In genomic region chr13:49400755-49401659, GRCh38 we compare ENCODE assay signal across 8 cellular contexts. TPM values are rescaled to one million over a fixed set of nuclear protein-coding genes. Genes with fewer than 3 reads are reported as not detected.
DNase-seq lines count a peak whose midpoint lies in the region; ATAC-seq and TF ChIP-seq lines count a peak whose summit lies in the region.

No MANE protein-coding gene starts in this region.

- no peak overlapping the region for H3K4me3 ChIP-seq in CD8-positive, alpha-beta T cell (ENCODE audit: low read depth, low read length)

- peaks cover 4% of the 10 kb centered on the region for H3K9me3 ChIP-seq in CD8-positive, alpha-beta T cell (ENCODE audit: low read length)

- H3K27me3 ChIP-seq in CD8-positive, alpha-beta T cell (ENCODE audit: insufficient read depth, low read length): no peaks in the 10 kb centered on the region

- POLR2A ChIA-PET in CD8-positive, alpha-beta T cell (lab: Charles Lee): no interaction called here

- H3K36me3 Mint-ChIP-seq in Calu3 (ENCODE audit: insufficient read depth, unreplicated experiment): no peaks in the 10 kb centered on the region
- H3K36me3 Mint-ChIP-seq in immature natural killer cell: peaks cover 20 to 24% (median 23%) of the 10 kb centered on the region in 3 donors
- no peaks in the 10 kb centered on the region for H3K36me3 Mint-ChIP-seq in stimulated activated effector memory CD8-positive, alpha-beta T cell treated with anti-CD3 and anti-CD28 coated beads, Interleukin-12 subunit alpha, Interleukin-12 subunit beta, amount 100 ng/mL, for 72 hours
- H3K36me3 Mint-ChIP-seq in CD8-positive, alpha-beta T cell: peaks cover 18% of the 10 kb centered on the region

- H3K27ac Mint-ChIP-seq in Calu3 (ENCODE audit: unreplicated experiment): peak overlapping the region; percentile 35
- peak overlapping the region in 3 of 6 donors; percentile 3 to 61 (median 47) for H3K27ac Mint-ChIP-seq in immature natural killer cell
- H3K27ac Mint-ChIP-seq in stimulated activated effector memory CD8-positive, alpha-beta T cell treated with anti-CD3 and anti-CD28 coated beads, Interleukin-12 subunit alpha, Interleukin-12 subunit beta, amount 100 ng/mL, for 72 hours: peak overlapping the region; percentile 12
- no peak overlapping the region for H3K27ac Mint-ChIP-seq in CD8-positive, alpha-beta T cell

- ATAC-seq in HG02885 (IDR thresholded peaks at IDR 0.05; ENCODE audit: poor library complexity, unreplicated experiment): peak; percentile 66
- ATAC-seq in stimulated activated effector memory CD8-positive, alpha-beta T cell treated with anti-CD3 and anti-CD28 coated beads, Interleukin-12 subunit alpha, Interleukin-12 subunit beta, amount 100 ng/mL, for 72 hours: no peak
- ATAC-seq in GM19455 (IDR thresholded peaks at IDR 0.05; ENCODE audit: unreplicated experiment): no peak
- ATAC-seq in CD8-positive, alpha-beta T cell: no peak

- no peaks in the 10 kb centered on the region for H3K4me1 ChIP-seq in CD8-positive, alpha-beta T cell (ENCODE audit: insufficient read depth, low read length)

- no peaks in the 10 kb centered on the region for H3K27me3 Mint-ChIP-seq in Calu3 (ENCODE audit: unreplicated experiment)
- peaks cover 0 to 3% (median 3%) of the 10 kb centered on the region in 3 donors for H3K27me3 Mint-ChIP-seq in immature natural killer cell (ENCODE audit: low read depth in 3 of 3)
- no peaks in the 10 kb centered on the region for H3K27me3 Mint-ChIP-seq in CD8-positive, alpha-beta T cell (ENCODE audit: low read depth)

- TF ChIP-seq CTCF in Calu3 (IDR thresholded peaks at IDR 0.05; ENCODE audit: unreplicated experiment): no peak
- TF ChIP-seq CTCF in CD8-positive, alpha-beta T cell (IDR thresholded peaks at IDR 0.05): no peak

- no peak overlapping the region for H3K27ac ChIP-seq in CD8-positive, alpha-beta T cell (ENCODE audit: low read depth, low read length)

- peak overlapping the region; percentile 38 for H3K4me3 Mint-ChIP-seq in Calu3 (ENCODE audit: low read depth, unreplicated experiment)
- peak overlapping the region in 2 of 5 donors; percentile 38 to 48 for H3K4me3 Mint-ChIP-seq in immature natural killer cell
- H3K4me3 Mint-ChIP-seq in stimulated activated effector memory CD8-positive, alpha-beta T cell treated with anti-CD3 and anti-CD28 coated beads, Interleukin-12 subunit alpha, Interleukin-12 subunit beta, amount 100 ng/mL, for 72 hours: no peak overlapping the region
- H3K4me3 Mint-ChIP-seq in CD8-positive, alpha-beta T cell: no peak overlapping the region

- H3K4me1 Mint-ChIP-seq in Calu3 (ENCODE audit: low read depth, unreplicated experiment) (peaks cover 9% of the 10 kb centered on the region), immature natural killer cell (peaks cover 0 to 9% of the 10 kb centered on the region in 2 donors)
- H3K4me1 Mint-ChIP-seq in stimulated activated effector memory CD8-positive, alpha-beta T cell treated with anti-CD3 and anti-CD28 coated beads, Interleukin-12 subunit alpha, Interleukin-12 subunit beta, amount 100 ng/mL, for 72 hours: no peaks in the 10 kb centered on the region
- peaks cover 2% of the 10 kb centered on the region for H3K4me1 Mint-ChIP-seq in CD8-positive, alpha-beta T cell (ENCODE audit: low read depth)

- no TSS peak for BruUV-seq in Calu3 (replicated peaks; lab: Mats Ljungman, UMichigan)

- H3K9me3 Mint-ChIP-seq in Calu3 (ENCODE audit: low read depth, unreplicated experiment): no peaks in the 10 kb centered on the region
- H3K9me3 Mint-ChIP-seq in immature natural killer cell: peaks cover 6 to 26% (median 17%) of the 10 kb centered on the region in 6 donors
- peaks cover 12% of the 10 kb centered on the region for H3K9me3 Mint-ChIP-seq in stimulated activated effector memory CD8-positive, alpha-beta T cell treated with anti-CD3 and anti-CD28 coated beads, Interleukin-12 subunit alpha, Interleukin-12 subunit beta, amount 100 ng/mL, for 72 hours
- peaks cover 23% of the 10 kb centered on the region for H3K9me3 Mint-ChIP-seq in CD8-positive, alpha-beta T cell

- peak; percentile 23 for DNase-seq in Calu3
- DNase-seq in amniotic epithelial cell (ENCODE audit: low read depth): peak; percentile 69
- peak in 2 of 3 donors; percentile 3 to 5 for DNase-seq in immature natural killer cell
- DNase-seq in stimulated activated effector memory CD8-positive, alpha-beta T cell treated with anti-CD3 and anti-CD28 coated beads, Interleukin-12 subunit alpha, Interleukin-12 subunit beta, amount 100 ng/mL, for 72 hours (ENCODE audit: low spot score in 2 of 2): no peak
- DNase-seq in activated T-cell treated with anti-CD3 and anti-CD28 coated beads, Interleukin-2, amount 50 U/mL, for 1 hour: no peak
- no peak for DNase-seq in CD8-positive, alpha-beta T cell

- intact Hi-C loops in Calu3 (cut with micrococcal nuclease; ENCODE audit: unreplicated experiment): no loop called here
- intact Hi-C loops in CD8-positive, alpha-beta T cell (cut with DNase I, micrococcal nuclease): no loop called here

- CTCF ChIA-PET in Calu3 (lab: Charles Lee): interaction anchor here (0.6 kb wide), 1 partner anchor 43 kb away, joined by 3 read pairs; the partner anchor contains the start of genes CAB39L and SETDB2
- CTCF ChIA-PET in CD8-positive, alpha-beta T cell (lab: Charles Lee): no interaction called here

- H3K36me3 ChIP-seq in CD8-positive, alpha-beta T cell (ENCODE audit: insufficient read depth, low read length): no peaks in the 10 kb centered on the region

RNA-seq across cellular contexts. Expression of gene CAB39L, which starts 42.9 kb away (rescaled TPM):
- 3.2 and 4.5 TPM in 2 replicates for total RNA-seq in Calu3 (2022)
- polyA plus RNA-seq in immature natural killer cell: 10 to 100 TPM in 1 of 3 donors, 1 to 10 TPM in 2; 4.9 to 11.0 (median 7.0) TPM
- 1 to 10 TPM; 1.6 to 2.1 TPM for total RNA-seq in CD8-positive, alpha-beta T cell

RNA-seq across cellular contexts. Expression of gene SETDB2, which starts 43.1 kb away (rescaled TPM):
- total RNA-seq in Calu3 (2022): 4.9 and 6.0 TPM in 2 replicates
- 1 to 10 TPM; 5.5 to 8.8 (median 7.5) TPM for polyA plus RNA-seq in immature natural killer cell
- total RNA-seq in CD8-positive, alpha-beta T cell: 1 to 10 TPM; 8.4 to 9.3 TPM

Comparison
In these comparisons a context has a peak if more than half of its experiments do, and no peak if none do; other contexts are left out.
1. DNase-seq: peak in Calu3 (single experiment), amniotic epithelial cell (single experiment) and immature natural killer cell (2 of 3); none in stimulated activated effector memory CD8-positive, alpha-beta T cell treated with anti-CD3 and anti-CD28 coated beads, Interleukin-12 subunit alpha, Interleukin-12 subunit beta, amount 100 ng/mL, for 72 hours (0 of 2), activated T-cell treated with anti-CD3 and anti-CD28 coated beads, Interleukin-2, amount 50 U/mL, for 1 hour (single experiment) and CD8-positive, alpha-beta T cell (0 of 7).